In genomic region chr19:1855828-1856255, GRCh38 we compare ENCODE assay signal across 8 cellular contexts. TPM values are rescaled to one million over a fixed set of nuclear protein-coding genes. Genes with fewer than 3 reads are reported as not detected.
DNase-seq lines count a peak whose midpoint lies in the region; ATAC-seq, FAIRE-seq and TF ChIP-seq lines count a peak whose summit lies in the region.

No MANE protein-coding gene starts in this region.

- peaks cover 19% of the 10 kb centered on the region for H3K79me1 ChIP-seq in H1 (ENCODE audit: low read depth, low read length)

- TF ChIP-seq POLR2A in H1 (IDR thresholded peaks at IDR 0.05; ENCODE audit: control extremely low read depth in 1 of 2, low read depth in 2 of 2, low read length in 2 of 2), result no peak

- H2AK5ac ChIP-seq in H1 (ENCODE audit: low read depth, low read length), result no peak overlapping the region; the same call in 1 of the 2 replicates

- H3K4me1 ChIP-seq in PC-9 (replicated peaks; ENCODE audit: insufficient read depth) (peaks cover 18% of the 10 kb centered on the region), H1 (replicated peaks in 1 of 4; ENCODE audit: control insufficient read depth in 3 of 4, insufficient read depth in 4 of 4, low read length in 3 of 4) (peaks cover 0 to 67% (median 55%) of the 10 kb centered on the region in 4 experiments; a peak in 6 of 7 replicates)

- FAIRE-seq in H1 (lab: Jason Lieb, UNC), result no peak

- H4K8ac ChIP-seq in H1 (ENCODE audit: extremely low read depth, insufficient read depth, low read length), result no peak overlapping the region; the same call in 1 of the 2 replicates

- H2BK120ac ChIP-seq in H1 (replicated peaks; ENCODE audit: low read depth, low read length), result no peak overlapping the region

- ATAC-seq in GM18861 (IDR thresholded peaks at IDR 0.05; ENCODE audit: unreplicated experiment), result peak; percentile 0
- no peak for ATAC-seq in GM18867 (IDR thresholded peaks at IDR 0.05; ENCODE audit: unreplicated experiment)
- ATAC-seq in GM18520 (IDR thresholded peaks at IDR 0.05; ENCODE audit: unreplicated experiment), result no peak

- peaks cover 8% of the 10 kb centered on the region; the same call in 1 of the 2 replicates for H3F3A ChIP-seq in PC-9 (ENCODE audit: insufficient read depth, low read depth)

- peaks cover 69% of the 10 kb centered on the region for H3K79me2 ChIP-seq in PC-9 (ENCODE audit: low read depth)
- peaks cover 3 to 57% of the 10 kb centered on the region in 2 experiments; a peak in 3 of 4 replicates for H3K79me2 ChIP-seq in H1 (ENCODE audit: control insufficient read depth in 1 of 2, insufficient read depth in 2 of 2, low read length in 2 of 2)

- peaks cover 42% of the 10 kb centered on the region for H4K20me1 ChIP-seq in PC-9 (ENCODE audit: insufficient read depth)
- peaks cover 31 to 38% of the 10 kb centered on the region in 2 experiments for H4K20me1 ChIP-seq in H1 (replicated peaks in 1 of 2; ENCODE audit: control insufficient read depth in 1 of 2, insufficient read depth in 2 of 2, low read length in 2 of 2)

- H3K9me2 ChIP-seq in PC-9 (ENCODE audit: insufficient read depth), result no peaks in the 10 kb centered on the region

- no peak overlapping the region for H4K5ac ChIP-seq in H1 (ENCODE audit: insufficient read length, low read depth, low read length)

- no peak overlapping the region for H4K91ac ChIP-seq in H1 (replicated peaks; ENCODE audit: insufficient read length, low read length)

- H3K27me3 ChIP-seq in PC-9 (ENCODE audit: insufficient read depth, low read depth), result no peaks in the 10 kb centered on the region
- H3K27me3 ChIP-seq in H1 (replicated peaks in 1 of 4; ENCODE audit: control insufficient read depth in 3 of 4, extremely low read depth in 1 of 4, insufficient read depth in 3 of 4, low read length in 3 of 4), result no peaks in the 10 kb centered on the region

- peak overlapping the region; percentile 81; the same call in 1 of the 2 replicates for H2BK5ac ChIP-seq in H1 (ENCODE audit: low read depth, low read length)

- H3K27ac ChIP-seq in PC-9 (no peak overlapping the region), H1 (ENCODE audit: low read depth, low read length) (peak overlapping the region; percentile 58)

- CTCF ChIA-PET in PC-9 (lab: Charles Lee) (no interaction called here), H1 (lab: Charles Lee; ENCODE audit: partially characterized antibody) (interaction anchor here (0.6 to 2.5 kb wide), 5 partner anchors 11 to 42 kb away, joined by 3 to 13 read pairs (median 4); no protein-coding TSS in a partner anchor)

- DNase-seq in PC-9 (no peak), H1 (ENCODE audit: low read depth in 1 of 2, low spot score in 2 of 2) (no peak), retinal pigment epithelial cell (ENCODE audit: low read depth) (no peak), NCI-H446 (lab: John Stamatoyannopoulos, UW) (no peak), inferior parietal cortex (ENCODE audit: extremely low spot score) (no peak)

- intact Hi-C loops in PC-9 (cut with micrococcal nuclease; ENCODE audit: unreplicated experiment), result no loop called here

- H3K23me2 ChIP-seq in H1 (ENCODE audit: low read depth, low read length), result peaks cover 6% of the 10 kb centered on the region; the same call in 1 of the 2 replicates

- TF ChIP-seq RAD21 in H1 (IDR thresholded peaks at IDR 0.05 in 1 of 2, conservative IDR thresholded peaks at IDR 0.05 in 1 of 2; ENCODE audit: low read depth in 2 of 2, low read length in 2 of 2), result no peak

- peak overlapping the region in 2 of 4 experiments; percentile 20 to 21; a peak in 2 of 7 replicates for H3K9ac ChIP-seq in H1 (replicated peaks in 1 of 4; ENCODE audit: extremely low read depth in 1 of 4, low read depth in 3 of 4, low read length in 3 of 4)

- H2BK20ac ChIP-seq in H1 (ENCODE audit: low read length), result no peak overlapping the region; the same call in 1 of the 2 replicates

- H2AFZ ChIP-seq in PC-9 (no peak overlapping the region), H1 (ENCODE audit: low read length) (no peak overlapping the region)

- no peaks in the 10 kb centered on the region for H3K36me3 ChIP-seq in PC-9 (ENCODE audit: low read depth)
- no peaks in the 10 kb centered on the region for H3K36me3 ChIP-seq in H1 (ENCODE audit: control insufficient read depth in 2 of 4, insufficient read depth in 4 of 4, low read length in 3 of 4)

- POLR2A ChIA-PET in PC-9 (lab: Charles Lee; ENCODE audit: unreplicated experiment), result no interaction called here
- POLR2A ChIA-PET in H1 (lab: Charles Lee; ENCODE audit: partially characterized antibody), result interaction anchor here (0.7 to 2.2 kb wide), 6 partner anchors 9 to 587 kb away, joined by 4 to 9 read pairs (median 5); partner anchors contain the start of genes CIRBP and MKNK2

- no peak for TF ChIP-seq CTCF in PC-9 (conservative IDR thresholded peaks at IDR 0.05)
- no peak for TF ChIP-seq CTCF in H1 (IDR thresholded peaks at IDR 0.05; ENCODE audit: control extremely low read depth in 1 of 3, insufficient read depth in 1 of 3, low read depth in 1 of 3, low read length in 3 of 3)
- no peak for TF ChIP-seq CTCF in retinal pigment epithelial cell (conservative IDR thresholded peaks at IDR 0.05; ENCODE audit: low read depth, low read length)

- BruUV-seq in PC-9 (replicated peaks; lab: Mats Ljungman, UMichigan), result no TSS peak

- H3K4me2 ChIP-seq in PC-9 (peak overlapping the region; percentile 54), H1 (ENCODE audit: insufficient read depth in 1 of 2, low read depth in 2 of 2, low read length in 2 of 2) (peak overlapping the region; percentile 67 to 95)

- TF ChIP-seq EP300 in H1 (IDR thresholded peaks at IDR 0.05; ENCODE audit: borderline replicate concordance in 1 of 2, low read depth in 2 of 2, low read length in 2 of 2), result no peak

- peak overlapping the region; percentile 87 for H3K18ac ChIP-seq in H1 (ENCODE audit: extremely low read depth, low read length)

- no peak overlapping the region for H3K23ac ChIP-seq in H1 (ENCODE audit: insufficient read length)

- no peak overlapping the region for H3K14ac ChIP-seq in H1 (ENCODE audit: insufficient read length)

- H3K4me3 ChIP-seq in PC-9 (peak overlapping the region; percentile 11; the same call in 1 of the 2 replicates), H1 (ENCODE audit: extremely low read depth in 1 of 4, insufficient read depth in 2 of 4, low read depth in 3 of 4, low read length in 4 of 4) (peak overlapping the region in 1 of 4 experiments; percentile 70; a peak in 3 of 8 replicates), retinal pigment epithelial cell (ENCODE audit: low read length) (peak overlapping the region; percentile 23)

- H3K9me3 ChIP-seq in PC-9 (ENCODE audit: insufficient read depth, low read depth), result no peaks in the 10 kb centered on the region
- no peaks in the 10 kb centered on the region for H3K9me3 ChIP-seq in H1 (ENCODE audit: insufficient read depth in 2 of 2, low read depth in 1 of 2, low read length in 1 of 2)

- peak overlapping the region; percentile 90; the same call in 1 of the 2 replicates for H2BK12ac ChIP-seq in H1 (ENCODE audit: low read depth, low read length)

- peak overlapping the region; percentile 97; the same call in 1 of the 2 replicates for H2BK15ac ChIP-seq in H1 (ENCODE audit: low read length)

- 60% methylated on average over 13 of the region's 13 CpGs; no CpG with 5 or more reads in 1 of the 2 experiments for WGBS in H1 (ENCODE audit: extremely low coverage in 1 of 2, insufficient coverage in 1 of 2, insufficient read length in 1 of 2, insufficient replicate concordance in 2 of 2, low coverage in 1 of 2, low lambda C conversion rate in 2 of 2, missing lambda C conversion rate in 1 of 2), 2 experiments

- no peak overlapping the region for H3K56ac ChIP-seq in H1 (replicated peaks; ENCODE audit: insufficient read length, low read depth, low read length)

- H3K4ac ChIP-seq in H1 (replicated peaks; ENCODE audit: insufficient read length, low read depth, low read length), result peak overlapping the region; percentile 92

RNA-seq across cellular contexts. Expression of gene KLF16, which starts 7.5 kb away (rescaled TPM):
- total RNA-seq in PC-9 (2021), result 26.7 and 41.2 TPM in 2 replicates
- 45.9 and 53.2 TPM in 2 replicates for total RNA-seq in H1 (2021; fragmentation: NEBNext Ultra II Directional; extraction: Animal tissue kit (Norgen Biotek cat#: 25700))
- polyA plus RNA-seq in H1 (2011; rRNA removed), result 14.3 and 44.7 TPM in 2 replicates
- polyA plus RNA-seq in H1 (2011; cell fraction: cytosol; rRNA removed), result 15.0 TPM
- polyA plus RNA-seq in H1 (2011; cell fraction: nucleus; rRNA removed), result 29.0 TPM
- 15.6 to 26.7 TPM (median 23.8 TPM) in 4 replicates for polyA plus RNA-seq in H1 (2012, experiment 1 of 2)
- polyA plus RNA-seq in H1 (2012, experiment 2 of 2), result 21.5 TPM
- 27.2 TPM for polyA plus RNA-seq in H1 (2013, experiment 1 of 2)
- polyA plus RNA-seq in H1 (2013, experiment 2 of 2), result 28.5 TPM
- 1.1 and 2.2 TPM in 2 replicates for polyA minus RNA-seq in H1 (2011; rRNA and poly(A)+ RNA removed)
- polyA minus RNA-seq in H1 (2011; cell fraction: cytosol; rRNA and poly(A)+ RNA removed), result 32.1 TPM
- polyA minus RNA-seq in H1 (2011; cell fraction: nucleus; rRNA and poly(A)+ RNA removed), result 10.4 TPM

RNA-seq across cellular contexts. Expression of gene REXO1, which starts 7.6 kb away (rescaled TPM):
- total RNA-seq in PC-9 (2021), result 25.6 and 25.8 TPM in 2 replicates
- total RNA-seq in H1 (2021; fragmentation: NEBNext Ultra II Directional; extraction: Animal tissue kit (Norgen Biotek cat#: 25700)), result 42.4 and 44.3 TPM in 2 replicates
- polyA plus RNA-seq in H1 (2011; rRNA removed), result 44.3 and 69.6 TPM in 2 replicates
- 21.3 TPM for polyA plus RNA-seq in H1 (2011; cell fraction: cytosol; rRNA removed)
- polyA plus RNA-seq in H1 (2011; cell fraction: nucleus; rRNA removed), result 69.2 TPM
- 35.1 to 44.9 TPM (median 43.7 TPM) in 4 replicates for polyA plus RNA-seq in H1 (2012, experiment 1 of 2)
- 33.4 TPM for polyA plus RNA-seq in H1 (2012, experiment 2 of 2)
- polyA plus RNA-seq in H1 (2013, experiment 1 of 2), result 22.8 TPM
- polyA plus RNA-seq in H1 (2013, experiment 2 of 2), result 21.3 TPM
- 18.8 and 19.5 TPM in 2 replicates for polyA minus RNA-seq in H1 (2011; rRNA and poly(A)+ RNA removed)
- 24.8 TPM for polyA minus RNA-seq in H1 (2011; cell fraction: cytosol; rRNA and poly(A)+ RNA removed)
- 20.1 TPM for polyA minus RNA-seq in H1 (2011; cell fraction: nucleus; rRNA and poly(A)+ RNA removed)

RNA-seq across cellular contexts. Expression of gene ABHD17A, which starts 29.5 kb away (rescaled TPM):
- 33.0 and 35.9 TPM in 2 replicates for total RNA-seq in PC-9 (2021)
- 41.2 and 45.3 TPM in 2 replicates for total RNA-seq in H1 (2021; fragmentation: NEBNext Ultra II Directional; extraction: Animal tissue kit (Norgen Biotek cat#: 25700))
- polyA plus RNA-seq in H1 (2011; rRNA removed), result 87.4 and 98.0 TPM in 2 replicates
- polyA plus RNA-seq in H1 (2011; cell fraction: cytosol; rRNA removed), result 60.4 TPM
- 86.1 TPM for polyA plus RNA-seq in H1 (2011; cell fraction: nucleus; rRNA removed)
- polyA plus RNA-seq in H1 (2012, experiment 1 of 2), result 15.8 to 35.0 TPM (median 33.1 TPM) in 4 replicates
- 33.7 TPM for polyA plus RNA-seq in H1 (2012, experiment 2 of 2)
- 35.1 TPM for polyA plus RNA-seq in H1 (2013, experiment 1 of 2)
- polyA plus RNA-seq in H1 (2013, experiment 2 of 2), result 34.7 TPM
- polyA minus RNA-seq in H1 (2011; rRNA and poly(A)+ RNA removed), result 8.1 and 11.4 TPM in 2 replicates
- 24.5 TPM for polyA minus RNA-seq in H1 (2011; cell fraction: cytosol; rRNA and poly(A)+ RNA removed)
- polyA minus RNA-seq in H1 (2011; cell fraction: nucleus; rRNA and poly(A)+ RNA removed), result 18.1 TPM

RNA-seq across cellular contexts. Expression of gene ATP8B3, which starts 43.8 kb away (rescaled TPM):
- 8.3 and 9.0 TPM in 2 replicates for total RNA-seq in PC-9 (2021)
- 2.9 and 4.1 TPM in 2 replicates for total RNA-seq in H1 (2021; fragmentation: NEBNext Ultra II Directional; extraction: Animal tissue kit (Norgen Biotek cat#: 25700))
- polyA plus RNA-seq in H1 (2011; rRNA removed), result 9.3 and 10.0 TPM in 2 replicates
- polyA plus RNA-seq in H1 (2011; cell fraction: cytosol; rRNA removed), result 9.1 TPM
- 19.8 TPM for polyA plus RNA-seq in H1 (2011; cell fraction: nucleus; rRNA removed)
- 4.2 to 8.7 TPM (median 7.7 TPM) in 4 replicates for polyA plus RNA-seq in H1 (2012, experiment 1 of 2)
- 4.7 TPM for polyA plus RNA-seq in H1 (2012, experiment 2 of 2)
- 5.4 TPM for polyA plus RNA-seq in H1 (2013, experiment 1 of 2)
- 4.9 TPM for polyA plus RNA-seq in H1 (2013, experiment 2 of 2)
- polyA minus RNA-seq in H1 (2011; rRNA and poly(A)+ RNA removed), result 4.7 and 7.9 TPM in 2 replicates
- polyA minus RNA-seq in H1 (2011; cell fraction: cytosol; rRNA and poly(A)+ RNA removed), result 5.4 TPM
- polyA minus RNA-seq in H1 (2011; cell fraction: nucleus; rRNA and poly(A)+ RNA removed), result 5.2 TPM

RNA-seq across cellular contexts. Expression of gene ADAT3, which starts 49.4 kb away (rescaled TPM):
- total RNA-seq in PC-9 (2021), result 7.8 and 10.1 TPM in 2 replicates
- total RNA-seq in H1 (2021; fragmentation: NEBNext Ultra II Directional; extraction: Animal tissue kit (Norgen Biotek cat#: 25700)), result 10.2 and 10.8 TPM in 2 replicates
- 5.4 and 9.8 TPM in 2 replicates for polyA plus RNA-seq in H1 (2011; rRNA removed)
- polyA plus RNA-seq in H1 (2011; cell fraction: cytosol; rRNA removed), result 3.8 TPM
- 8.3 TPM for polyA plus RNA-seq in H1 (2011; cell fraction: nucleus; rRNA removed)
- polyA plus RNA-seq in H1 (2012, experiment 1 of 2), result 2.4 to 6.3 TPM (median 5.5 TPM) in 4 replicates
- 4.1 TPM for polyA plus RNA-seq in H1 (2012, experiment 2 of 2)
- polyA plus RNA-seq in H1 (2013, experiment 1 of 2), result 7.0 TPM
- polyA plus RNA-seq in H1 (2013, experiment 2 of 2), result 6.6 TPM
- 1.0 TPM in 1 of 2 replicates, not detected in the other for polyA minus RNA-seq in H1 (2011; rRNA and poly(A)+ RNA removed)
- 7.4 TPM for polyA minus RNA-seq in H1 (2011; cell fraction: cytosol; rRNA and poly(A)+ RNA removed)
- polyA minus RNA-seq in H1 (2011; cell fraction: nucleus; rRNA and poly(A)+ RNA removed), result 7.8 TPM
